ENCODE assay signal across 26 cellular contexts in genomic region chr7:107091306-107091705, GRCh38. TPM values are rescaled to one million over a fixed set of nuclear protein-coding genes. Genes with fewer than 3 reads are reported as not detected.
"Had no signal": no experiment of that assay in that cellular context is flagged by ENCODE, and none has a peak within 500 bp of the region (broad histone marks: within the 10 kb centered on the region; RNA-seq: fewer than 3 reads in every experiment).

No MANE protein-coding gene starts in this region.

- ATAC-seq: foreskin keratinocyte; gastroesophageal sphincter; left lung; naive thymus-derived CD4-positive, alpha-beta T cell; stimulated activated effector memory CD8-positive, alpha-beta T cell treated with anti-CD3 and anti-CD28 coated beads, Interleukin-12 subunit alpha, Interleukin-12 subunit beta, amount 100 ng/mL, for 72 hours had no signal

- H3K27ac Mint-ChIP-seq: naive thymus-derived CD4-positive, alpha-beta T cell; nephron; stimulated activated effector memory CD8-positive, alpha-beta T cell treated with anti-CD3 and anti-CD28 coated beads, Interleukin-12 subunit alpha, Interleukin-12 subunit beta, amount 100 ng/mL, for 72 hours; type B pancreatic cell had no signal

- H3K27me3 Mint-ChIP-seq: type B pancreatic cell had no signal

- H3K9me3 ChIP-seq: esophagus muscularis mucosa, gastroesophageal sphincter, heart left ventricle, left lung, prostate gland, sigmoid colon, stomach, thyroid gland, uterus had no signal

- H3K9me3 Mint-ChIP-seq: stimulated activated effector memory CD8-positive, alpha-beta T cell treated with anti-CD3 and anti-CD28 coated beads, Interleukin-12 subunit alpha, Interleukin-12 subunit beta, amount 100 ng/mL, for 72 hours; type B pancreatic cell had no signal

- H3K27ac ChIP-seq: coronary artery, esophagus muscularis mucosa, foreskin keratinocyte, gastroesophageal sphincter, heart left ventricle, left lung, prostate gland, sigmoid colon, stomach, thyroid gland, uterus had no signal

- H3K27me3 ChIP-seq: esophagus muscularis mucosa, gastroesophageal sphincter, heart left ventricle, left lung, sigmoid colon, stomach, thyroid gland, uterus had no signal

- H3K4me1 Mint-ChIP-seq: nephron; stimulated activated effector memory CD8-positive, alpha-beta T cell treated with anti-CD3 and anti-CD28 coated beads, Interleukin-12 subunit alpha, Interleukin-12 subunit beta, amount 100 ng/mL, for 72 hours had no signal

- H3K4me3 ChIP-seq: coronary artery, esophagus muscularis mucosa, gastroesophageal sphincter, heart left ventricle, left lung, prostate gland, sigmoid colon, stomach, thyroid gland, uterus had no signal

- H3K36me3 ChIP-seq: esophagus muscularis mucosa, gastroesophageal sphincter, heart left ventricle, left lung, prostate gland, sigmoid colon, stomach, thyroid gland, uterus had no signal

- H3K4me1 ChIP-seq: foreskin keratinocyte, left lung, prostate gland, sigmoid colon, thyroid gland, uterus had no signal

- DNase-seq: effector memory CD4-positive, alpha-beta T cell; foreskin keratinocyte; heart left ventricle; hippocampal formation; left cardiac atrium; left lung; mammary epithelial cell; mesendoderm; midbrain; naive thymus-derived CD4-positive, alpha-beta T cell; nucleus accumbens; right cardiac atrium; sigmoid colon; stimulated activated CD4-positive, alpha-beta T cell treated with anti-CD3 and anti-CD28 coated beads, Interleukin-2, amount 100 ng/mL, for 24 hours; stimulated activated CD4-positive, alpha-beta T cell treated with anti-CD3 and anti-CD28 coated beads, Interleukin-4, amount 100 ng/mL, for 24 hours; stimulated activated naive CD4-positive, alpha-beta T cell treated with Interleukin-2 at 50 U/mL for 16 hours; stomach; thyroid gland; uterus had no signal

- H3K36me3 Mint-ChIP-seq: stimulated activated effector memory CD8-positive, alpha-beta T cell treated with anti-CD3 and anti-CD28 coated beads, Interleukin-12 subunit alpha, Interleukin-12 subunit beta, amount 100 ng/mL, for 72 hours; type B pancreatic cell had no signal

- H3K4me3 Mint-ChIP-seq: naive thymus-derived CD4-positive, alpha-beta T cell; nephron; stimulated activated effector memory CD8-positive, alpha-beta T cell treated with anti-CD3 and anti-CD28 coated beads, Interleukin-12 subunit alpha, Interleukin-12 subunit beta, amount 100 ng/mL, for 72 hours; type B pancreatic cell had no signal

RNA-seq across cellular contexts. Expression of gene PRKAR2B, which starts 46.8 kb away (rescaled TPM):
- total RNA-seq: foreskin keratinocyte had no signal
- polyA plus RNA-seq: foreskin keratinocyte, mammary epithelial cell had no signal
